ENCODE assay signal across 1 cellular context in genomic region chr3:46367811-46368210, GRCh38.
A peak's percentile ranks its signal among the peaks of the same experiment; 100 is the strongest.
TF ChIP-seq lines count a peak whose summit lies in the region.

No MANE protein-coding gene starts in this region.

TF ChIP-seq in HepG2, 621 proteins besides CTCF, POLR2A, EP300 and RAD21:
- TF ChIP-seq ZNF674 (CRISPR knock-in tag; IDR thresholded peaks at IDR 0.05; ENCODE audit: low read depth) (no peak), PAXIP1 (CRISPR knock-in tag; conservative IDR thresholded peaks at IDR 0.05) (0 out of 2 replicates have a peak, but pooled peaks have one; percentile 34), KDM4B (CRISPR knock-in tag; IDR thresholded peaks at IDR 0.05) (no peak), HNF4A (CRISPR knock-in tag; IDR thresholded peaks at IDR 0.05) (0 out of 2 replicates have a peak, but pooled peaks have one; percentile 13), TEAD3 (CRISPR knock-in tag; optimal IDR thresholded peaks at IDR 0.05; ENCODE audit: borderline replicate concordance) (peak; percentile 38)
- TF ChIP-seq, protein P1, sequence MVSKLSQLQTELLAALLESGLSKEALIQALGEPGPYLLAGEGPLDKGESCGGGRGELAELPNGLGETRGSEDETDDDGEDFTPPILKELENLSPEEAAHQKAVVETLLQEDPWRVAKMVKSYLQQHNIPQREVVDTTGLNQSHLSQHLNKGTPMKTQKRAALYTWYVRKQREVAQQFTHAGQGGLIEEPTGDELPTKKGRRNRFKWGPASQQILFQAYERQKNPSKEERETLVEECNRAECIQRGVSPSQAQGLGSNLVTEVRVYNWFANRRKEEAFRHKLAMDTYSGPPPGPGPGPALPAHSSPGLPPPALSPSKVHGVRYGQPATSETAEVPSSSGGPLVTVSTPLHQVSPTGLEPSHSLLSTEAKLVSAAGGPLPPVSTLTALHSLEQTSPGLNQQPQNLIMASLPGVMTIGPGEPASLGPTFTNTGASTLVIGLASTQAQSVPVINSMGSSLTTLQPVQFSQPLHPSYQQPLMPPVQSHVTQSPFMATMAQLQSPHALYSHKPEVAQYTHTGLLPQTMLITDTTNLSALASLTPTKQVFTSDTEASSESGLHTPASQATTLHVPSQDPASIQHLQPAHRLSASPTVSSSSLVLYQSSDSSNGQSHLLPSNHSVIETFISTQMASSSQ (IDR thresholded peaks at IDR 0.05; ENCODE audit: low read depth), result peak; percentile 55; the same call in 1 of the 2 replicates
- TF ChIP-seq, protein P1 (CRISPR knock-in tag; IDR thresholded peaks at IDR 0.05; ENCODE audit: borderline replicate concordance), result no peak
- TF ChIP-seq, protein P2, sequence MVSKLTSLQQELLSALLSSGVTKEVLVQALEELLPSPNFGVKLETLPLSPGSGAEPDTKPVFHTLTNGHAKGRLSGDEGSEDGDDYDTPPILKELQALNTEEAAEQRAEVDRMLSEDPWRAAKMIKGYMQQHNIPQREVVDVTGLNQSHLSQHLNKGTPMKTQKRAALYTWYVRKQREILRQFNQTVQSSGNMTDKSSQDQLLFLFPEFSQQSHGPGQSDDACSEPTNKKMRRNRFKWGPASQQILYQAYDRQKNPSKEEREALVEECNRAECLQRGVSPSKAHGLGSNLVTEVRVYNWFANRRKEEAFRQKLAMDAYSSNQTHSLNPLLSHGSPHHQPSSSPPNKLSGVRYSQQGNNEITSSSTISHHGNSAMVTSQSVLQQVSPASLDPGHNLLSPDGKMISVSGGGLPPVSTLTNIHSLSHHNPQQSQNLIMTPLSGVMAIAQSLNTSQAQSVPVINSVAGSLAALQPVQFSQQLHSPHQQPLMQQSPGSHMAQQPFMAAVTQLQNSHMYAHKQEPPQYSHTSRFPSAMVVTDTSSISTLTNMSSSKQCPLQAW (CRISPR knock-in tag; IDR thresholded peaks at IDR 0.05), result peak; percentile 88
